Comparison of ENCODE assay signal across 1 cellular context in the genomic region with DNA sequence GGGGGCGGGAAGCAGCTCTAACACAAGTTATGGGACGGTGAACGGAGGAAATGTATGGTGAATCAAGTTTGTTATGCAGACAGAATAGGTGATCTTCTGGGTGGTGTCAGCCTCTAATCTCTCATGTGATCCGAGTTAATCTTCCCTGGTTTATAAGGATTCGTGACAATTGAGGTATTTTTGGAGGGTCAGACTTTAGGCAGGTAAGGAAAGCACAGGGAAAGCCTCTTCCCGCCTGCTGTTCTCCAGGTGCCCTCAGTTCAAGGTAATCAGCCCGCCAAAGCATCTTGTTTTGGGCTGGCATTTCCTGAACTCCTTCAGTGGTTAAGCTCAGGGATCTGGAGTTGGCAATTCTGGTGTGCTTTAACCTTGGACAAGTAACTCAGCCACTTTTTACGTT.
TF ChIP-seq lines count a peak whose summit lies in the region.

No MANE protein-coding gene starts in this region.

TF ChIP-seq in HCT116, 20 proteins besides CTCF, POLR2A, EP300 and RAD21 (continued from another document):
- TF ChIP-seq, protein P1, sequence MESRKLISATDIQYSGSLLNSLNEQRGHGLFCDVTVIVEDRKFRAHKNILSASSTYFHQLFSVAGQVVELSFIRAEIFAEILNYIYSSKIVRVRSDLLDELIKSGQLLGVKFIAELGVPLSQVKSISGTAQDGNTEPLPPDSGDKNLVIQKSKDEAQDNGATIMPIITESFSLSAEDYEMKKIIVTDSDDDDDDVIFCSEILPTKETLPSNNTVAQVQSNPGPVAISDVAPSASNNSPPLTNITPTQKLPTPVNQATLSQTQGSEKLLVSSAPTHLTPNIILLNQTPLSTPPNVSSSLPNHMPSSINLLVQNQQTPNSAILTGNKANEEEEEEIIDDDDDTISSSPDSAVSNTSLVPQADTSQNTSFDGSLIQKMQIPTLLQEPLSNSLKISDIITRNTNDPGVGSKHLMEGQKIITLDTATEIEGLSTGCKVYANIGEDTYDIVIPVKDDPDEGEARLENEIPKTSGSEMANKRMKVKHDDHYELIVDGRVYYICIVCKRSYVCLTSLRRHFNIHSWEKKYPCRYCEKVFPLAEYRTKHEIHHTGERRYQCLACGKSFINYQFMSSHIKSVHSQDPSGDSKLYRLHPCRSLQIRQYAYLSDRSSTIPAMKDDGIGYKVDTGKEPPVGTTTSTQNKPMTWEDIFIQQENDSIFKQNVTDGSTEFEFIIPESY (IDR thresholded peaks at IDR 0.05; ENCODE audit: extremely low read depth, insufficient replicate concordance, low read length) = no peak
- no peak for TF ChIP-seq YY1 (IDR thresholded peaks at IDR 0.05; ENCODE audit: extremely low read depth, insufficient replicate concordance, low read depth, low read length)
- no peak for TF ChIP-seq EZH2phosphoT487 (IDR thresholded peaks at IDR 0.05; ENCODE audit: borderline replicate concordance)
- TF ChIP-seq SRF (IDR thresholded peaks at IDR 0.05; ENCODE audit: low read depth) = no peak
- TF ChIP-seq TCF7L2 (IDR thresholded peaks at IDR 0.05; ENCODE audit: borderline replicate concordance, extremely low read depth, insufficient read depth, insufficient read length) = no peak
